In the genomic region with DNA sequence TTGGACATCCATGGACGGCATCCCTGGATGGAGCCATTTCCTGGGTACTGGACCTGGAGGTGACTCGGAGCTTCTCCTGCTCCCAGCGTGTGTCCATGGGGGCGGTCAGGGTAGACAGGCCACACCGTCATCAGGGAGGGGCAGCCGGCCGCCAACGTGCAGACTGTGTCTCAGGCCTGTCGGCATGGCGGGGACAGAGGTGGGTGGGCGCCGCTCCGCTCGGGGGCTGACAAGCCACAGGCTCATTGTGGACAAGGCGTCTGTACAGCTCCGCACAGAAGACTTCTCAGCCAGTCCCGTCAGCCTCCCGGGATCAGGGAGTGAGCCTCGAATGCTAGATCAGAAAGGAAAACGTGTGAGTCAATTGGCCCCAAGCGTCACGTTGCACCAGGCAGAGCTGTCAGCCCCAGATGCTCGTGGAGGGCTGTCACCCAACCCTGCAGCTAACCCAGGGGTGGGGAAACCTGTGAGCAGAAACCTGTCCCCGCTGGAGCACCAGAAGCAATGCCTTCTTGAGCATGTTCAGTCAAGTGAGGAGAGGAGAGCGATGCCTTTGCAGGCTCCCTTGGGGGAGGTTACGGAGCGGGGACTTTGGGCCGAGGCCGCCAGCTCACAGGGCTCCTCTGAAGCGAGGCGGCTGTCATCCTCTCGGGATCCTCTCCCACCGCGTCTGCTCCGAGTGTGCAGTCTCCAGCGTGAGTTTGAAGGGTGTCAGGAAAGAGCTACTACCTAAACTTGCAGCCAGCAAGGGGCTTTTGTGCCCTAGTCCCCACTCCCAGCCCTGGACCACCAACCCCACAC, we compare ENCODE assay signal across 22 cellular contexts.
"Had no signal": no experiment of that assay in that cellular context is flagged by ENCODE, and none has a peak within 500 bp of the region (broad histone marks: within the 10 kb centered on the region; RNA-seq: fewer than 3 reads in every experiment).

No MANE protein-coding gene starts in this region.

- H3K27ac Mint-ChIP-seq: activated B cell treated with CpG ODN at 0.5 μM for 24 hours; activated CD4-positive, alpha-beta T cell treated with anti-CD3 and anti-CD28 coated beads, Interleukin-2, amount 10 ng/mL, durations not matched to agents 7 days and 5 days; activated naive CD8-positive, alpha-beta T cell; activated T-cell treated with anti-CD3 and anti-CD28 coated beads, Interleukin-2, amount 50 U/mL, for 72 hours; mesothelial cell of epicardium; T-helper 2 cell treated with Interferon-gamma antibody and Interleukin-4, amounts not matched to agents 5 μg/mL and 100 μg/mL, for 36 hours had no signal

- H3K79me2 ChIP-seq: parathyroid adenoma had no signal

- H2AFZ ChIP-seq: parathyroid adenoma had no signal

- H3K36me3 Mint-ChIP-seq: activated naive CD8-positive, alpha-beta T cell; mesothelial cell of epicardium had no signal

- H3K27ac ChIP-seq: parathyroid adenoma, tibial nerve had no signal

- H3K9me3 ChIP-seq: tibial nerve had no signal

- H3K9me3 Mint-ChIP-seq: activated B cell treated with CpG ODN at 0.5 μM for 24 hours had no signal

- H3K4me1 Mint-ChIP-seq: activated B cell treated with CpG ODN at 0.5 μM for 24 hours, mesothelial cell of epicardium had no signal

- H3K4me3 Mint-ChIP-seq: activated B cell treated with CpG ODN at 0.5 μM for 24 hours; activated CD4-positive, alpha-beta T cell treated with anti-CD3 and anti-CD28 coated beads, Interleukin-2, amount 10 ng/mL, durations not matched to agents 7 days and 5 days; activated naive CD8-positive, alpha-beta T cell; activated T-cell treated with anti-CD3 and anti-CD28 coated beads, Interleukin-2, amount 50 U/mL, for 72 hours; brain; central memory CD8-positive, alpha-beta T cell; mesothelial cell of epicardium; T-helper 2 cell treated with Interferon-gamma antibody and Interleukin-4, amounts not matched to agents 5 μg/mL and 100 μg/mL, for 36 hours had no signal

- H3K27me3 Mint-ChIP-seq: activated naive CD8-positive, alpha-beta T cell had no signal

- H3K9ac ChIP-seq: parathyroid adenoma had no signal

- H3K4me3 ChIP-seq: lung, tibial nerve had no signal

- FAIRE-seq: small intestine had no signal

- DNase-seq: activated B cell treated with CpG ODN at 0.5 μM for 24 hours; activated CD4-positive, alpha-beta T cell treated with anti-CD3 and anti-CD28 coated beads, Interleukin-2, amount 10 ng/mL, durations not matched to agents 7 days and 5 days; activated CD8-positive, alpha-beta memory T cell treated with anti-CD3 and anti-CD28 coated beads, Interleukin-2, amount 50 U/mL, for 48 hours; activated gamma-delta T cell; activated T-cell treated with anti-CD3 and anti-CD28 coated beads, Interleukin-2, amount 50 U/mL, for 72 hours; amniotic stem cell; cortex of kidney; effector CD4-positive, alpha-beta T cell; foreskin fibroblast; small intestine; stimulated activated CD4-positive, alpha-beta T cell treated with anti-CD3 and anti-CD28 coated beads, Interleukin-4, amount 100 ng/mL, for 4 hours; stimulated activated CD8-positive, alpha-beta memory T cell treated with anti-CD3 and anti-CD28 coated beads, Interleukin-4, amount 100 ng/mL, for 48 hours; stimulated activated naive CD4-positive, alpha-beta T cell treated with Interleukin-2 at 50 U/mL for 16 hours; substantia nigra had no signal
